Comparison of ENCODE assay signal across 9 cellular contexts in the genomic region with DNA sequence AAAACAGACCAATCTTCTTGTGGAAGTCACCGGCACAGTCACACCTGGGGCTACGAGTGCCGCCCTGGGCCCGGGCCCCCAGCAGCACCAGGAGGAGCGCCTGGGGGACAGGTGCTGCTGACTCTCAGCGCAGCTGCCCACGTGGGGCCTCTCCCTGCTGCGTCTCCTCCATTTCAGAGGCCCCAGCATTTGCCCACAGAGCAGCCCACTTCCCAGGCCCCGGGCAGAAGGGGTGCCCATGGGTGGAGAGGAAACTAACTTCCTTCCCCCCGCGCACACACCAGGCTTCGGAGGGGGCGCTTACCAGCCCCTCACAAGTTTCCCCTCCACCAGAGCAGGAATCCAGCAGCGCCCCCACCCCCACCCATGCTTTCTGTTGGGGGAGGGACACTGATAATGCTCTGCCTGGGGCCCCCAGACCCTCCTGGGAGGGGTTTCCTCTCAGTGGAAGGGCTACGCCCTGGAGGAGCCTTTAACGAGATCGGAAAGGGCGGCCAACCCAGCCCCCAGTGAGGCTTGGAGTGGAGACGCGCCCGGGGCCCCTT. TPM values are rescaled to one million over a fixed set of nuclear protein-coding genes. Genes with fewer than 3 reads are reported as not detected.
A peak's percentile ranks its signal among the peaks of the same experiment; 100 is the strongest.
DNase-seq lines count a peak whose midpoint lies in the region; ATAC-seq and TF ChIP-seq lines count a peak whose summit lies in the region.
"Had no signal": no experiment of that assay in that cellular context is flagged by ENCODE, and none has a peak within 500 bp of the region (broad histone marks: within the 10 kb centered on the region; RNA-seq: fewer than 3 reads in every experiment).

No MANE protein-coding gene starts in this region.

- H3K27ac ChIP-seq in Peyer's patch (peak overlapping the region; percentile 30 to 70 (median 42)), iPS DF 6.9 (ENCODE audit: low read length) (no peak overlapping the region)

- H3K4me1 Mint-ChIP-seq in stimulated activated naive CD8-positive, alpha-beta T cell treated with anti-CD3 and anti-CD28 coated beads, Interleukin-15, Interleukin-2, amounts not matched to agents 100 ng/mL and 50 ng/mL, for 24 hours (ENCODE audit: low read depth): peaks cover 37% of the 10 kb centered on the region

- H3K4me1 ChIP-seq in Peyer's patch (peaks cover 0 to 20% (median 4%) of the 10 kb centered on the region in 4 donors), iPS DF 6.9 (ENCODE audit: control insufficient read depth, insufficient read depth, low read length) (peaks cover 4% of the 10 kb centered on the region; the same call in 1 of the 2 replicates)

- WGBS in iPS DF 6.9 (ENCODE audit: insufficient coverage, insufficient read length): no CpG with 5 or more reads among the region's 21 CpGs

- H3K4me3 ChIP-seq in Peyer's patch (peak overlapping the region; percentile 30 to 51 (median 41)), iPS DF 6.9 (ENCODE audit: low read length) (peak overlapping the region; percentile 24; the same call in 1 of the 2 replicates)

- DNase-seq in Peyer's patch (no peak), iPS DF 6.9 (ENCODE audit: low read depth, low spot score) (no peak), NCI-H1092 (lab: John Stamatoyannopoulos, UW) (no peak), NOMO-1 treated with dmso at 0.1 percent for 144 hours (lab: John Stamatoyannopoulos, UW; ENCODE audit: unreplicated experiment) (no peak)
- peak; percentile 53 for DNase-seq in activated CD8-positive, alpha-beta memory T cell treated with anti-CD3 and anti-CD28 coated beads, Interleukin-2, amount 50 U/mL, for 4 hours

- H3K36me3 Mint-ChIP-seq in stimulated activated naive CD8-positive, alpha-beta T cell treated with anti-CD3 and anti-CD28 coated beads, Interleukin-15, Interleukin-2, amounts not matched to agents 100 ng/mL and 50 ng/mL, for 24 hours (ENCODE audit: low read depth): peaks cover 25% of the 10 kb centered on the region

- H3K27me3 ChIP-seq in Peyer's patch (no peaks in the 10 kb centered on the region), iPS DF 6.9 (ENCODE audit: control insufficient read depth, insufficient read depth, low read length) (no peaks in the 10 kb centered on the region)

- no peak for ATAC-seq in GM18502 (IDR thresholded peaks at IDR 0.05; ENCODE audit: poor library complexity, unreplicated experiment)
- ATAC-seq: left lobe of liver, sciatic nerve had no signal

- no peak for TF ChIP-seq POLR2A in Peyer's patch (IDR thresholded peaks at IDR 0.05)

- H3K9me3 ChIP-seq in Peyer's patch (no peaks in the 10 kb centered on the region), iPS DF 6.9 (ENCODE audit: control insufficient read depth, insufficient read depth, low read length) (no peaks in the 10 kb centered on the region)

- no peaks in the 10 kb centered on the region for H3K9me3 Mint-ChIP-seq in stimulated activated naive CD8-positive, alpha-beta T cell treated with anti-CD3 and anti-CD28 coated beads, Interleukin-15, Interleukin-2, amounts not matched to agents 100 ng/mL and 50 ng/mL, for 24 hours

- H3K4me3 Mint-ChIP-seq in stimulated activated naive CD8-positive, alpha-beta T cell treated with anti-CD3 and anti-CD28 coated beads, Interleukin-15, Interleukin-2, amounts not matched to agents 100 ng/mL and 50 ng/mL, for 24 hours: peak overlapping the region; percentile 93

- H3K27ac Mint-ChIP-seq in stimulated activated naive CD8-positive, alpha-beta T cell treated with anti-CD3 and anti-CD28 coated beads, Interleukin-15, Interleukin-2, amounts not matched to agents 100 ng/mL and 50 ng/mL, for 24 hours: peak overlapping the region; percentile 84

- H3K27me3 Mint-ChIP-seq in stimulated activated naive CD8-positive, alpha-beta T cell treated with anti-CD3 and anti-CD28 coated beads, Interleukin-15, Interleukin-2, amounts not matched to agents 100 ng/mL and 50 ng/mL, for 24 hours: no peaks in the 10 kb centered on the region

- H3K36me3 ChIP-seq in Peyer's patch (peaks cover 0 to 39% (median 0%) of the 10 kb centered on the region in 3 donors), iPS DF 6.9 (ENCODE audit: control insufficient read depth, insufficient read depth, low read length) (peaks cover 29% of the 10 kb centered on the region)

- TF ChIP-seq CTCF in Peyer's patch (IDR thresholded peaks at IDR 0.05): no peak

RNA-seq across cellular contexts. Expression of gene TNFRSF25, which starts 0.4 kb away (rescaled TPM):
- total RNA-seq in Peyer's patch: 10 to 100 TPM; 31.0 to 88.4 (median 61.5) TPM

RNA-seq across cellular contexts. Expression of gene PLEKHG5, which starts 25.9 kb away (rescaled TPM):
- total RNA-seq in Peyer's patch: 10 to 100 TPM; 17.7 to 56.9 (median 45.4) TPM

RNA-seq across cellular contexts. Expression of gene ESPN, which starts 41.0 kb away (rescaled TPM):
- 100 to 1,000 TPM in 3 of 4 donors, 10 to 100 TPM in 1; 17.3 to 390 (median 306) TPM for total RNA-seq in Peyer's patch

RNA-seq across cellular contexts. Expression of gene HES2, which starts 45.8 kb away (rescaled TPM):
- 10 to 100 TPM in 1 of 4 donors, 1 to 10 TPM in 3; 2.5 to 15.9 (median 5.2) TPM for total RNA-seq in Peyer's patch
- total RNA-seq: sciatic nerve had no signal
